In genomic region chr13:42991892-42992584, GRCh38 we compare ENCODE assay signal across 8 cellular contexts. TPM values are rescaled to one million over a fixed set of nuclear protein-coding genes. Genes with fewer than 3 reads are reported as not detected.
DNase-seq lines count a peak whose midpoint lies in the region; ATAC-seq and TF ChIP-seq lines count a peak whose summit lies in the region.

A gene with protein sequence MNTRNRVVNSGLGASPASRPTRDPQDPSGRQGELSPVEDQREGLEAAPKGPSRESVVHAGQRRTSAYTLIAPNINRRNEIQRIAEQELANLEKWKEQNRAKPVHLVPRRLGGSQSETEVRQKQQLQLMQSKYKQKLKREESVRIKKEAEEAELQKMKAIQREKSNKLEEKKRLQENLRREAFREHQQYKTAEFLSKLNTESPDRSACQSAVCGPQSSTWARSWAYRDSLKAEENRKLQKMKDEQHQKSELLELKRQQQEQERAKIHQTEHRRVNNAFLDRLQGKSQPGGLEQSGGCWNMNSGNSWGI (minus strand): TSS chr13:42992241. CDS start chr13:42992165, 76 bp downstream.

- H3K36me3 Mint-ChIP-seq in Caco-2 (ENCODE audit: insufficient read depth, unreplicated experiment) = peaks cover 7% of the 10 kb centered on the region
- H3K36me3 Mint-ChIP-seq in activated CD4-positive, alpha-beta T cell treated with anti-CD3 and anti-CD28 coated beads, Interleukin-2, amount 10 ng/mL, durations not matched to agents 7 days and 5 days (ENCODE audit: low read depth) = peaks cover 46% of the 10 kb centered on the region
- peaks cover 7% of the 10 kb centered on the region for H3K36me3 Mint-ChIP-seq in dendritic cell treated with granulocyte-macrophage colony-stimulating factor and Interleukin-4, amounts not matched to agents 40 ng/mL and 50 ng/mL, for 4 days (ENCODE audit: low read depth)

- POLR2A ChIA-PET in Caco-2 (lab: Charles Lee) = interaction anchor here (0.5 to 2.6 kb wide), 10 partner anchors 8 to 80 kb away, joined by 3 to 13 read pairs (median 4); no protein-coding TSS in a partner anchor
- POLR2A ChIA-PET in activated CD4-positive, alpha-beta T cell treated with anti-CD3 and anti-CD28 coated beads, Interleukin-2, amount 10 ng/mL, durations not matched to agents 7 days and 5 days (lab: Charles Lee) = interaction anchor here (0.7 to 1.9 kb wide), 5 partner anchors 28 to 1706 kb away, joined by 3 to 8 read pairs (median 3); partner anchors contain the start of gene DNAJC15

- H3K4me3 ChIP-seq in Caco-2 (ENCODE audit: low read depth, low read length) (peak within 1 kb of the TSS; percentile 59), lower leg skin (ENCODE audit: low read depth, poor library complexity, severe bottlenecking) (peak within 1 kb of the TSS; percentile 51)

- no peaks in the 10 kb centered on the region for H3K27me3 Mint-ChIP-seq in Caco-2 (ENCODE audit: insufficient read depth, unreplicated experiment)
- H3K27me3 Mint-ChIP-seq in activated CD4-positive, alpha-beta T cell treated with anti-CD3 and anti-CD28 coated beads, Interleukin-2, amount 10 ng/mL, durations not matched to agents 7 days and 5 days = no peaks in the 10 kb centered on the region
- H3K27me3 Mint-ChIP-seq in dendritic cell treated with granulocyte-macrophage colony-stimulating factor and Interleukin-4, amounts not matched to agents 40 ng/mL and 50 ng/mL, for 4 days = no peaks in the 10 kb centered on the region

- TF ChIP-seq POLR2A in lower leg skin (IDR thresholded peaks at IDR 0.05) = no peak

- peak; percentile 84 to 92 for DNase-seq in Caco-2
- peak; percentile 11 for DNase-seq in HuH-7 (ENCODE audit: low spot score)
- DNase-seq in activated CD4-positive, alpha-beta T cell treated with anti-CD3 and anti-CD28 coated beads, Interleukin-2, amount 10 ng/mL, durations not matched to agents 7 days and 5 days = peak; percentile 88
- DNase-seq in lower leg skin (ENCODE audit: low spot score in 2 of 2) = peak; percentile 34 to 92
- DNase-seq in stimulated activated CD4-positive, alpha-beta T cell treated with anti-CD3 and anti-CD28 coated beads, TNF-alpha, amount 100 ng/mL, for 24 hours (ENCODE audit: low read depth in 3 of 3) = peak; percentile 29 to 72 (median 51)
- no peak for DNase-seq in NCI-H446 treated with DMSO at 0.1 percent for 48 hours (lab: John Stamatoyannopoulos, UW)

- intact Hi-C loops in Caco-2 (cut with micrococcal nuclease; ENCODE audit: unreplicated experiment) = loop anchor here (1.0 to 2.0 kb wide), 5 partner anchors 10 to 63 kb away; partner anchors contain the start of gene DNAJC15
- intact Hi-C loops in dendritic cell treated with granulocyte-macrophage colony-stimulating factor and Interleukin-4, amounts not matched to agents 40 ng/mL and 50 ng/mL, for 4 days (cut with micrococcal nuclease) = loop anchor here (5.0 kb wide), 1 partner anchor 55 kb away; no protein-coding TSS in a partner anchor
- intact Hi-C loops in lower leg skin (cut with DNase I; ENCODE audit: low total_unique reads) = no loop called here

- H3K9me3 Mint-ChIP-seq in Caco-2 (ENCODE audit: unreplicated experiment) = no peaks in the 10 kb centered on the region
- H3K9me3 Mint-ChIP-seq in activated CD4-positive, alpha-beta T cell treated with anti-CD3 and anti-CD28 coated beads, Interleukin-2, amount 10 ng/mL, durations not matched to agents 7 days and 5 days = no peaks in the 10 kb centered on the region
- no peaks in the 10 kb centered on the region for H3K9me3 Mint-ChIP-seq in dendritic cell treated with granulocyte-macrophage colony-stimulating factor and Interleukin-4, amounts not matched to agents 40 ng/mL and 50 ng/mL, for 4 days

- H3K4me3 Mint-ChIP-seq in Caco-2 (ENCODE audit: unreplicated experiment) = peak within 1 kb of the TSS; percentile 91
- H3K4me3 Mint-ChIP-seq in activated CD4-positive, alpha-beta T cell treated with anti-CD3 and anti-CD28 coated beads, Interleukin-2, amount 10 ng/mL, durations not matched to agents 7 days and 5 days = peak within 1 kb of the TSS; percentile 83
- H3K4me3 Mint-ChIP-seq in dendritic cell treated with granulocyte-macrophage colony-stimulating factor and Interleukin-4, amounts not matched to agents 40 ng/mL and 50 ng/mL, for 4 days = peak within 1 kb of the TSS; percentile 96

- peak within 1 kb of the TSS; percentile 91 for H3K27ac Mint-ChIP-seq in Caco-2 (ENCODE audit: unreplicated experiment)
- peak within 1 kb of the TSS; percentile 100 for H3K27ac Mint-ChIP-seq in activated CD4-positive, alpha-beta T cell treated with anti-CD3 and anti-CD28 coated beads, Interleukin-2, amount 10 ng/mL, durations not matched to agents 7 days and 5 days
- peak within 1 kb of the TSS; percentile 98 for H3K27ac Mint-ChIP-seq in dendritic cell treated with granulocyte-macrophage colony-stimulating factor and Interleukin-4, amounts not matched to agents 40 ng/mL and 50 ng/mL, for 4 days

- H3K27me3 ChIP-seq in Caco-2 (replicated peaks; ENCODE audit: control insufficient read depth, insufficient read depth, low read length) = no peaks in the 10 kb centered on the region

- H3K4me1 ChIP-seq in Caco-2 = peaks cover 48% of the 10 kb centered on the region

- H3K9me3 ChIP-seq in Caco-2 = no peaks in the 10 kb centered on the region

- no peaks in the 10 kb centered on the region for H3K36me3 ChIP-seq in Caco-2 (ENCODE audit: control insufficient read depth, insufficient read depth, low read length)

- peak; percentile 75 for ATAC-seq in GM21447 (IDR thresholded peaks at IDR 0.05; ENCODE audit: unreplicated experiment)

- TF ChIP-seq CTCF in Caco-2 (IDR thresholded peaks at IDR 0.05; ENCODE audit: insufficient read depth in 1 of 2, low read depth in 1 of 2, low read length in 1 of 2, severe bottlenecking in 1 of 2, unreplicated experiment in 1 of 2) = no peak
- no peak for TF ChIP-seq CTCF in lower leg skin (IDR thresholded peaks at IDR 0.05)

- WGBS in lower leg skin, 2 donors = 3 to 6% methylated on average over 28 to 29 of the region's 44 CpGs

- H3K4me1 Mint-ChIP-seq in Caco-2 (ENCODE audit: low read depth, unreplicated experiment) = peaks cover 32% of the 10 kb centered on the region
- H3K4me1 Mint-ChIP-seq in activated CD4-positive, alpha-beta T cell treated with anti-CD3 and anti-CD28 coated beads, Interleukin-2, amount 10 ng/mL, durations not matched to agents 7 days and 5 days = peaks cover 63% of the 10 kb centered on the region
- peaks cover 38% of the 10 kb centered on the region for H3K4me1 Mint-ChIP-seq in dendritic cell treated with granulocyte-macrophage colony-stimulating factor and Interleukin-4, amounts not matched to agents 40 ng/mL and 50 ng/mL, for 4 days (ENCODE audit: low read depth)

- CTCF ChIA-PET in Caco-2 (lab: Charles Lee) = interaction anchor here (0.5 to 1.4 kb wide), 4 partner anchors 23 to 66 kb away, joined by 3 to 4 read pairs (median 4); no protein-coding TSS in a partner anchor
- CTCF ChIA-PET in activated CD4-positive, alpha-beta T cell treated with anti-CD3 and anti-CD28 coated beads, Interleukin-2, amount 10 ng/mL, durations not matched to agents 7 days and 5 days (lab: Charles Lee) = interaction anchor here (1.3 to 6.0 kb wide), 6 partner anchors 12 to 69 kb away, joined by 3 to 39 read pairs (median 4); partner anchors contain the start of gene DNAJC15

- BruUV-seq in Caco-2 (replicated peaks; lab: Mats Ljungman, UMichigan) = no TSS peak

RNA-seq across cellular contexts. Expression of the gene that starts here (rescaled TPM):
- total RNA-seq in Caco-2 (2022) (80.6 and 86.5 TPM in 2 replicates), lower leg skin (1 to 10 TPM in 1 of 4 donors, under 1 TPM in 2, not detected in 1; 0.79 to 4.8 (median 0.91) TPM)
- 100 to 1,000 TPM; 120 to 121 TPM for total RNA-seq in activated CD4-positive, alpha-beta T cell treated with anti-CD3 and anti-CD28 coated beads, Interleukin-2, amount 10 ng/mL, durations not matched to agents 7 days and 5 days

Comparison
In these comparisons a context has a peak if more than half of its experiments do, and no peak if none do; other contexts are left out.
1. RNA of the gene that starts here (total RNA-seq): 120 to 121 TPM in activated CD4-positive, alpha-beta T cell treated with anti-CD3 and anti-CD28 coated beads, Interleukin-2, amount 10 ng/mL, durations not matched to agents 7 days and 5 days and 80.6 to 86.5 TPM in Caco-2; 0.79 to 4.8 TPM in lower leg skin; every median in the first group is over 10 times any median in the second.
2. Peak in every context shown above with its lines, with median percentiles within 50 percentile points of each other: H3K27ac Mint-ChIP-seq and H3K4me3 Mint-ChIP-seq.